1 cellular context compared by ENCODE assay signal in the genomic region with DNA sequence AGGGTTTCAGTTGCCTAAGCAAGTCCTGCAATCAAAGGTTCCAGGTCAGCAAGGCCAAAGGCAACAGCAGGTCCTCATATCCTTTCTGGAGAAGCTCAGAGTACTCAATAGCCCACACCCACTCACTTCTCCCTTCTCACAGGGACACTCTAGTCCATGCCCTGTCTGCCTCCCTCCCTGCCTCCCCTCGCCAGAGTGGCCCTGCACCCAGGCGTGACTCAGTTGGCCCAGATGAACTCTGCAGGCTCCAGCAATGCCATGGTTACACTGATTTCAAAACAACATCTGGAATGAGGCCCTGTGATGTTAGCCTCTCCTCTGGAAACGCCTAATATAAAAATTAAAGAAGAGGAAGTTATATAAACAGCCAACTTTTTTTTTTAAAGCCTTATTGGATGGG.
TF ChIP-seq lines count a peak whose summit lies in the region.

No MANE protein-coding gene starts in this region.

TF ChIP-seq in HepG2, 621 proteins besides CTCF, POLR2A, EP300 and RAD21 (continued from another document):
- TF ChIP-seq ZBTB2 (CRISPR knock-in tag; IDR thresholded peaks at IDR 0.05; ENCODE audit: low read depth) (no peak), ZBED4 (CRISPR knock-in tag; IDR thresholded peaks at IDR 0.05; ENCODE audit: borderline replicate concordance) (no peak), ZNF562 (CRISPR knock-in tag; IDR thresholded peaks at IDR 0.05; ENCODE audit: borderline replicate concordance) (no peak), ATF4 (CRISPR knock-in tag; IDR thresholded peaks at IDR 0.05) (no peak), SOX13 (IDR thresholded peaks at IDR 0.05) (no peak), SOX13 (CRISPR knock-in tag; conservative IDR thresholded peaks at IDR 0.05 in 1 of 2, IDR thresholded peaks at IDR 0.05 in 1 of 2) (no peak), BRF2 (CRISPR knock-in tag; IDR thresholded peaks at IDR 0.05) (no peak), HNRNPLL (IDR thresholded peaks at IDR 0.05; ENCODE audit: low read depth, low read length, poor library complexity, severe bottlenecking) (no peak), PHF8 (CRISPR knock-in tag; IDR thresholded peaks at IDR 0.05) (no peak)
- TF ChIP-seq, protein P1, sequence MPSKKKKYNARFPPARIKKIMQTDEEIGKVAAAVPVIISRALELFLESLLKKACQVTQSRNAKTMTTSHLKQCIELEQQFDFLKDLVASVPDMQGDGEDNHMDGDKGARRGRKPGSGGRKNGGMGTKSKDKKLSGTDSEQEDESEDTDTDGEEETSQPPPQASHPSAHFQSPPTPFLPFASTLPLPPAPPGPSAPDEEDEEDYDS (CRISPR knock-in tag; IDR thresholded peaks at IDR 0.05), result no peak
